Comparison of ENCODE assay signal across 10 cellular contexts in the genomic region with DNA sequence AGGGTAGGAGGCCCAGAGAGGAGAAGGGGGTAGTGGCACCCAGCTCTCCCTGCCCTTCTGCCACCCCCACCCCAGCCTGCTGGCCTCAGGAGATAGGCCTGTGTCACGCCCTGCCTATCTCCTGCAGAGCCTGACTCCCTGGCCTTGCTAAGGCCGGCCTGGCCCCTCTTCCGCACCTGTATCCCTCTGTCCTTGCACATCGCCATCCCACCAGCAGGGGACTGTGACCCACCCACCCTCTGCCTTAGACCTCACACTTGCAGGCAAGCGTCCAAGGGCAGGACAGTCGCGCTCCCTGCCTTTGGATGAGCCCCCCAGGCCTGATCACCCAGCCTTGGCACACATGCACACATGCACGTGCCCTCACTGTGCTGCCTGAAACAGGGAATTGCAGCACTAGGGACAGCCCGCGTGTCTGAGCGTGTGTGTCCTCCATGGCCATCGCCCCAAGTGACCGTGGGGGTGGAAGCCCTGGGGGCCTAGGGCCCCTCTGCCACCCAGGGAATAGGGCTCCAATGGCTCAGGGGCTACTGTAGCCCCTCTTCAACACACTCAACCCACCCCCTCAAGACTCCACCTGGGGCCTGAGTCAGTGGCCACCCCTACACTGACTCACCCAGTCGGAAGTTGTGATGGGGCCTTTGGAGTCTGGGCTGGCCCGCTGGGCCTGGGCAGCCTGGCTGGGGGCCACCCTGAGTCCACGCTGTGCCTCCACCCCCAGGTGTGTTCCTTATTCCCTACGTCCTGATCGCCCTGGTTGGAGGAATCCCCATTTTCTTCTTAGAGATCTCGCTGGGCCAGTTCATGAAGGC. TPM values are rescaled to one million over a fixed set of nuclear protein-coding genes. Genes with fewer than 3 reads are reported as not detected.
DNase-seq lines count a peak whose midpoint lies in the region; ATAC-seq and TF ChIP-seq lines count a peak whose summit lies in the region.
"Had no signal": no experiment of that assay in that cellular context is flagged by ENCODE, and none has a peak within 500 bp of the region (broad histone marks: within the 10 kb centered on the region; RNA-seq: fewer than 3 reads in every experiment).

No MANE protein-coding gene starts in this region.

- H3K27ac Mint-ChIP-seq in natural killer cell = no peak overlapping the region
- no peak overlapping the region for H3K27ac Mint-ChIP-seq in natural killer cell treated with Interleukin-12 subunit alpha and Interleukin-12 subunit beta and Interleukin-15 and Interleukin-18, amount 100 ng/mL, for 72 hours
- no peak overlapping the region for H3K27ac Mint-ChIP-seq in stimulated activated effector memory CD8-positive, alpha-beta T cell treated with anti-CD3 and anti-CD28 coated beads, Interleukin-12 subunit alpha, Interleukin-12 subunit beta, amount 100 ng/mL, for 72 hours
- H3K27ac Mint-ChIP-seq in activated CD4-positive, alpha-beta memory T cell treated with anti-CD3 and anti-CD28 coated beads for 36 hours = no peak overlapping the region
- H3K27ac Mint-ChIP-seq: dendritic cell treated with granulocyte-macrophage colony-stimulating factor and Interleukin-4, amounts not matched to agents 40 ng/mL and 50 ng/mL, for 4 days had no signal

- H3K4me3 Mint-ChIP-seq in natural killer cell = peak overlapping the region; percentile 17
- H3K4me3 Mint-ChIP-seq in natural killer cell treated with Interleukin-12 subunit alpha and Interleukin-12 subunit beta and Interleukin-15 and Interleukin-18, amount 100 ng/mL, for 72 hours = no peak overlapping the region
- no peak overlapping the region for H3K4me3 Mint-ChIP-seq in stimulated activated effector memory CD8-positive, alpha-beta T cell treated with anti-CD3 and anti-CD28 coated beads, Interleukin-12 subunit alpha, Interleukin-12 subunit beta, amount 100 ng/mL, for 72 hours
- H3K4me3 Mint-ChIP-seq in activated CD4-positive, alpha-beta memory T cell treated with anti-CD3 and anti-CD28 coated beads for 36 hours = no peak overlapping the region
- H3K4me3 Mint-ChIP-seq: dendritic cell treated with granulocyte-macrophage colony-stimulating factor and Interleukin-4, amounts not matched to agents 40 ng/mL and 50 ng/mL, for 4 days had no signal

- no peaks in the 10 kb centered on the region for H3K27me3 ChIP-seq in mammary epithelial cell (ENCODE audit: insufficient read depth, low read length)

- peak overlapping the region; percentile 86 for H3K4me2 ChIP-seq in mammary epithelial cell (ENCODE audit: insufficient read depth, low read depth, low read length)

- dilution Hi-C loops in mammary epithelial cell (cut with HindIII; ENCODE audit: low sequenced_read_pairs) = no loop called here

- TF ChIP-seq CTCF in natural killer cell (IDR thresholded peaks at IDR 0.05) (no peak), mammary epithelial cell (conservative IDR thresholded peaks at IDR 0.05 in 1 of 2, IDR thresholded peaks at IDR 0.05 in 1 of 2; ENCODE audit: extremely low read depth in 1 of 2, insufficient read depth in 1 of 2, low read depth in 1 of 2, low read length in 2 of 2) (peak in 1 of 2 donors; percentile 36)

- intact Hi-C loops in natural killer cell (cut with micrococcal nuclease) (no loop called here), mammary epithelial cell (cut with micrococcal nuclease) (loop anchor here (2.0 kb wide), 1 partner anchor 19 kb away; no protein-coding TSS in a partner anchor)
- intact Hi-C loops in activated CD4-positive, alpha-beta memory T cell treated with anti-CD3 and anti-CD28 coated beads for 36 hours (cut with micrococcal nuclease) = no loop called here

- no peaks in the 10 kb centered on the region for H3K4me1 Mint-ChIP-seq in natural killer cell
- no peaks in the 10 kb centered on the region for H3K4me1 Mint-ChIP-seq in natural killer cell treated with Interleukin-12 subunit alpha and Interleukin-12 subunit beta and Interleukin-15 and Interleukin-18, amount 100 ng/mL, for 72 hours (ENCODE audit: low read depth in 2 of 2)
- H3K4me1 Mint-ChIP-seq in stimulated activated effector memory CD8-positive, alpha-beta T cell treated with anti-CD3 and anti-CD28 coated beads, Interleukin-12 subunit alpha, Interleukin-12 subunit beta, amount 100 ng/mL, for 72 hours = no peaks in the 10 kb centered on the region
- no peaks in the 10 kb centered on the region for H3K4me1 Mint-ChIP-seq in activated CD4-positive, alpha-beta memory T cell treated with anti-CD3 and anti-CD28 coated beads for 36 hours (ENCODE audit: low read depth)

- WGBS in mammary epithelial cell (ENCODE audit: low coverage, missing lambda C conversion rate) = 73% methylated on average over 10 of the region's 19 CpGs

- no peak overlapping the region for H3K27ac ChIP-seq in mammary epithelial cell (ENCODE audit: insufficient read depth, low read depth, low read length)

- POLR2A ChIA-PET in activated CD4-positive, alpha-beta memory T cell treated with anti-CD3 and anti-CD28 coated beads for 36 hours (lab: Charles Lee) = no interaction called here

- H3K27me3 Mint-ChIP-seq in natural killer cell (ENCODE audit: low read depth in 2 of 2) = peaks cover 0 to 11% of the 10 kb centered on the region in 2 donors
- H3K27me3 Mint-ChIP-seq in natural killer cell treated with Interleukin-12 subunit alpha and Interleukin-12 subunit beta and Interleukin-15 and Interleukin-18, amount 100 ng/mL, for 72 hours = peaks cover 0 to 3% of the 10 kb centered on the region in 2 donors
- H3K27me3 Mint-ChIP-seq in activated CD4-positive, alpha-beta memory T cell treated with anti-CD3 and anti-CD28 coated beads for 36 hours = peaks cover 2% of the 10 kb centered on the region

- peaks cover 7% of the 10 kb centered on the region for H3K4me1 ChIP-seq in mammary epithelial cell (ENCODE audit: insufficient read depth, low read length)

- CTCF ChIA-PET in mammary epithelial cell (lab: Charles Lee; ENCODE audit: low non-redundant PET) = no interaction called here
- CTCF ChIA-PET in activated CD4-positive, alpha-beta memory T cell treated with anti-CD3 and anti-CD28 coated beads for 36 hours (lab: Charles Lee) = no interaction called here

- H2AFZ ChIP-seq in mammary epithelial cell (ENCODE audit: low read depth, low read length) = no peak overlapping the region

- H3K79me2 ChIP-seq in mammary epithelial cell (ENCODE audit: insufficient read depth, low read length) = peaks cover 34% of the 10 kb centered on the region

- H3K9me3 Mint-ChIP-seq in natural killer cell = no peaks in the 10 kb centered on the region
- H3K9me3 Mint-ChIP-seq in natural killer cell treated with Interleukin-12 subunit alpha and Interleukin-12 subunit beta and Interleukin-15 and Interleukin-18, amount 100 ng/mL, for 72 hours = no peaks in the 10 kb centered on the region
- H3K9me3 Mint-ChIP-seq in stimulated activated effector memory CD8-positive, alpha-beta T cell treated with anti-CD3 and anti-CD28 coated beads, Interleukin-12 subunit alpha, Interleukin-12 subunit beta, amount 100 ng/mL, for 72 hours = no peaks in the 10 kb centered on the region
- H3K9me3 Mint-ChIP-seq in activated CD4-positive, alpha-beta memory T cell treated with anti-CD3 and anti-CD28 coated beads for 36 hours = no peaks in the 10 kb centered on the region
- H3K9me3 Mint-ChIP-seq: dendritic cell treated with granulocyte-macrophage colony-stimulating factor and Interleukin-4, amounts not matched to agents 40 ng/mL and 50 ng/mL, for 4 days had no signal

- H4K20me1 ChIP-seq in mammary epithelial cell (ENCODE audit: insufficient read depth, low read length) = no peaks in the 10 kb centered on the region

- in situ Hi-C loops in mammary epithelial cell (cut with MboI; ENCODE audit: low sequenced_read_pairs in 2 of 2) = no loop called here

- no peaks in the 10 kb centered on the region for H3K36me3 Mint-ChIP-seq in natural killer cell
- no peaks in the 10 kb centered on the region for H3K36me3 Mint-ChIP-seq in natural killer cell treated with Interleukin-12 subunit alpha and Interleukin-12 subunit beta and Interleukin-15 and Interleukin-18, amount 100 ng/mL, for 72 hours
- H3K36me3 Mint-ChIP-seq in stimulated activated effector memory CD8-positive, alpha-beta T cell treated with anti-CD3 and anti-CD28 coated beads, Interleukin-12 subunit alpha, Interleukin-12 subunit beta, amount 100 ng/mL, for 72 hours = no peaks in the 10 kb centered on the region
- no peaks in the 10 kb centered on the region for H3K36me3 Mint-ChIP-seq in activated CD4-positive, alpha-beta memory T cell treated with anti-CD3 and anti-CD28 coated beads for 36 hours

- TSS peak; percentile 24 for BruUV-seq in mammary epithelial cell (replicated peaks; lab: Mats Ljungman, UMichigan)

- peak overlapping the region; percentile 1 for H3K9ac ChIP-seq in mammary epithelial cell (ENCODE audit: insufficient read depth, low read length)

- H3K4me3 ChIP-seq in mammary epithelial cell (replicated peaks in 1 of 3; ENCODE audit: insufficient read depth in 1 of 3, low read depth in 2 of 3, low read length in 3 of 3) = peak overlapping the region; percentile 27 to 56 (median 53)

- peaks cover 2% of the 10 kb centered on the region for H3K36me3 ChIP-seq in mammary epithelial cell (ENCODE audit: insufficient read depth, low read length)

- no peak for ATAC-seq in natural killer cell
- no peak for ATAC-seq in natural killer cell treated with Interleukin-12 subunit alpha and Interleukin-12 subunit beta and Interleukin-15 and Interleukin-18, amount 100 ng/mL, for 72 hours
- ATAC-seq in stimulated activated effector memory CD8-positive, alpha-beta T cell treated with anti-CD3 and anti-CD28 coated beads, Interleukin-12 subunit alpha, Interleukin-12 subunit beta, amount 100 ng/mL, for 72 hours = no peak

- DNase-seq in natural killer cell = no peak
- no peak for DNase-seq in natural killer cell treated with Interleukin-12 subunit alpha and Interleukin-12 subunit beta and Interleukin-15 and Interleukin-18, amount 100 ng/mL, for 72 hours (ENCODE audit: low spot score)
- peak; percentile 49 for DNase-seq in mammary epithelial cell
- DNase-seq in islet precursor cell = peak; percentile 70
- no peak for DNase-seq in stimulated activated effector memory CD8-positive, alpha-beta T cell treated with anti-CD3 and anti-CD28 coated beads, Interleukin-12 subunit alpha, Interleukin-12 subunit beta, amount 100 ng/mL, for 72 hours (ENCODE audit: low spot score in 2 of 2)
- no peak for DNase-seq in activated CD4-positive, alpha-beta memory T cell treated with anti-CD3 and anti-CD28 coated beads for 36 hours
- no peak for DNase-seq in NCI-H446 (lab: John Stamatoyannopoulos, UW)
- DNase-seq in midbrain (lab: John Stamatoyannopoulos, UW) = no peak

- H3K9me3 ChIP-seq in mammary epithelial cell (replicated peaks; ENCODE audit: insufficient read depth, low read length) = peaks cover 4% of the 10 kb centered on the region

RNA-seq across cellular contexts. Expression of a gene that starts 2.1 kb away (rescaled TPM):
- 1 to 10 TPM in 2 of 3 donors, under 1 TPM in 1; 0.77 to 2.5 (median 1.4) TPM for total RNA-seq in natural killer cell
- total RNA-seq in natural killer cell treated with Interleukin-12 subunit alpha and Interleukin-12 subunit beta and Interleukin-15 and Interleukin-18, amount 100 ng/mL, for 72 hours = 1 to 10 TPM; 2.3 to 4.1 TPM
- 10 to 100 TPM; 20.5 to 99.2 TPM for total RNA-seq in mammary epithelial cell
- polyA plus RNA-seq in mammary epithelial cell = 82.3 TPM
- polyA minus RNA-seq in mammary epithelial cell = 178 TPM
- 1 to 10 TPM in 1 of 2 experiments, under 1 TPM in 1; 0.95 to 1.3 TPM for total RNA-seq in activated CD4-positive, alpha-beta memory T cell treated with anti-CD3 and anti-CD28 coated beads for 36 hours

RNA-seq across cellular contexts. Expression of a gene that starts 16.2 kb away (rescaled TPM):
- 1 to 10 TPM in 1 of 3 donors, under 1 TPM in 2; 0.66 to 1.1 (median 0.97) TPM for total RNA-seq in natural killer cell
- not detected for total RNA-seq in natural killer cell treated with Interleukin-12 subunit alpha and Interleukin-12 subunit beta and Interleukin-15 and Interleukin-18, amount 100 ng/mL, for 72 hours
- total RNA-seq in mammary epithelial cell = 1 to 10 TPM; 1.2 to 1.7 TPM
- polyA plus RNA-seq in mammary epithelial cell = 0.39 TPM
- not detected for polyA minus RNA-seq in mammary epithelial cell
- under 1 TPM in 1 of 2 experiments, not detected in 1; 0.36 TPM for total RNA-seq in activated CD4-positive, alpha-beta memory T cell treated with anti-CD3 and anti-CD28 coated beads for 36 hours
- total RNA-seq: T-helper 1 cell treated with Interleukin-12 subunit alpha and Interleukin-12 subunit beta and Interleukin-4 antibody, amounts not matched to agents 30 ng/mL and 1 ng/mL, for 36 hours had no signal

RNA-seq across cellular contexts. Expression of a gene that starts 34.3 kb away (rescaled TPM):
- 100 to 1,000 TPM; 109 to 131 (median 119) TPM for total RNA-seq in natural killer cell
- total RNA-seq in natural killer cell treated with Interleukin-12 subunit alpha and Interleukin-12 subunit beta and Interleukin-15 and Interleukin-18, amount 100 ng/mL, for 72 hours = 100 to 1,000 TPM; 156 to 159 TPM
- total RNA-seq in mammary epithelial cell = 100 to 1,000 TPM; 156 to 277 TPM
- polyA plus RNA-seq in mammary epithelial cell = 256 TPM
- polyA minus RNA-seq in mammary epithelial cell = 371 TPM
- 100 to 1,000 TPM; 119 to 121 TPM for total RNA-seq in activated CD4-positive, alpha-beta memory T cell treated with anti-CD3 and anti-CD28 coated beads for 36 hours

RNA-seq across cellular contexts. Expression of a gene that starts 34.8 kb away (rescaled TPM):
- total RNA-seq in natural killer cell = 10 to 100 TPM; 12.2 to 13.9 (median 13.8) TPM
- 10 to 100 TPM in 1 of 2 donors, 1 to 10 TPM in 1; 7.4 to 12.2 TPM for total RNA-seq in natural killer cell treated with Interleukin-12 subunit alpha and Interleukin-12 subunit beta and Interleukin-15 and Interleukin-18, amount 100 ng/mL, for 72 hours
- 1 to 10 TPM; 4.0 to 5.7 TPM for total RNA-seq in mammary epithelial cell
- polyA plus RNA-seq in mammary epithelial cell = 1.7 TPM
- polyA minus RNA-seq in mammary epithelial cell = 22.6 TPM
- 1 to 10 TPM; 4.8 TPM for total RNA-seq in activated CD4-positive, alpha-beta memory T cell treated with anti-CD3 and anti-CD28 coated beads for 36 hours

RNA-seq across cellular contexts. Expression of a gene that starts 42.9 kb away (rescaled TPM):
- total RNA-seq in natural killer cell (not detected), mammary epithelial cell (under 1 TPM; 0.50 to 0.64 TPM)
- total RNA-seq in natural killer cell treated with Interleukin-12 subunit alpha and Interleukin-12 subunit beta and Interleukin-15 and Interleukin-18, amount 100 ng/mL, for 72 hours = not detected
- polyA plus RNA-seq in mammary epithelial cell = 0.59 TPM
- polyA minus RNA-seq in mammary epithelial cell = 1.1 TPM
- under 1 TPM; 0.12 to 0.26 TPM for total RNA-seq in activated CD4-positive, alpha-beta memory T cell treated with anti-CD3 and anti-CD28 coated beads for 36 hours
- total RNA-seq: T-helper 1 cell treated with Interleukin-12 subunit alpha and Interleukin-12 subunit beta and Interleukin-4 antibody, amounts not matched to agents 30 ng/mL and 1 ng/mL, for 36 hours had no signal

Comparison
In these comparisons a context has a peak if more than half of its experiments do, and no peak if none do; other contexts are left out.
1. DNase-seq: peak in mammary epithelial cell (single experiment) and islet precursor cell (single experiment); none in natural killer cell (single experiment), natural killer cell treated with Interleukin-12 subunit alpha and Interleukin-12 subunit beta and Interleukin-15 and Interleukin-18, amount 100 ng/mL, for 72 hours (single experiment), stimulated activated effector memory CD8-positive, alpha-beta T cell treated with anti-CD3 and anti-CD28 coated beads, Interleukin-12 subunit alpha, Interleukin-12 subunit beta, amount 100 ng/mL, for 72 hours (0 of 2), activated CD4-positive, alpha-beta memory T cell treated with anti-CD3 and anti-CD28 coated beads for 36 hours (single experiment), NCI-H446 (0 of 2) and midbrain (single experiment).
2. RNA of a gene that starts 2.1 kb away (total RNA-seq): 20.5 to 99.2 TPM in mammary epithelial cell; 2.3 to 4.1 TPM in natural killer cell treated with Interleukin-12 subunit alpha and Interleukin-12 subunit beta and Interleukin-15 and Interleukin-18, amount 100 ng/mL, for 72 hours, 0.77 to 2.5 TPM in natural killer cell and 0.95 to 1.3 TPM in activated CD4-positive, alpha-beta memory T cell treated with anti-CD3 and anti-CD28 coated beads for 36 hours; every median in the first group is over 4 times any median in the second.